ENCODE assay signal across 8 cellular contexts in the genomic region with DNA sequence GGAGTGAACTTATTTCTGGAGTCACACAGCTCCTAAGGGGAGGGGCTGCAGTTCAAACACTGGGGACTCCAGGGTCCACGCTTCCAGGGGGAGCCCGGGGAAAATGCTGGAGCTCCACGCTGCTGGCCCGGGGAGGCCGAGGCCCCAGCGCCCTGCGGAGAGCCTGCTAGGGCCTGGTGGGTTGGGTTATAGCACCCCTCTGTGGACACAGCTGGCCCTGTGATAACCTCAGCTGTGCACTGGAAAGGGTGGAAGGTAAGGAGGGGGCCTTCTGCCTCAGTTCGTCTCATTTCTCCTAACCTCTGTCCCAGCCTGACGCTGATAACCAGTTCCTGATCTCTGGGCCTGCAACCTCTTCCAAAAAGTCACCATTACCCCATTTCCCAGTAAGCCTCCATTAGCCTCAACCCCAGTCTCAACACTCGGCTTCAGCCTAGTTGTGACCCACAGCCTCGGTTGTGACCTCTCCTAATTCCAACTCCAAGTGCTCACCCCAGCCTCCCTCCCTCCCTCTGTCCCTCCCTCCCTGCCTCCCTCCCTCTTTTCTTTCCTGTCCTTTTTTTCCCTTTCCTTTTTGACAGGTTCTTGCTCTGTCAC. TPM values are rescaled to one million over a fixed set of nuclear protein-coding genes. Genes with fewer than 3 reads are reported as not detected.
DNase-seq lines count a peak whose midpoint lies in the region; ATAC-seq and TF ChIP-seq lines count a peak whose summit lies in the region.

No MANE protein-coding gene starts in this region.

- peaks cover 61% of the 10 kb centered on the region for H4K20me1 ChIP-seq in IMR-90 (ENCODE audit: insufficient read depth, low read length)

- TF ChIP-seq CTCF in IMR-90 (conservative IDR thresholded peaks at IDR 0.05; ENCODE audit: low read depth, low read length) (peak; percentile 84), WI38 (IDR thresholded peaks at IDR 0.05; ENCODE audit: low read depth, low read length) (peak; percentile 62)

- peaks cover 6% of the 10 kb centered on the region; the same call in 1 of the 2 replicates for H3K36me3 ChIP-seq in IMR-90 (ENCODE audit: control insufficient read depth, insufficient read depth, low read length)

- in situ Hi-C loops in IMR-90 (cut with MboI; ENCODE audit: low sequenced_read_pairs) = loop anchor here (5.0 kb wide), 2 partner anchors 259 to 399 kb away; a partner anchor contains a TSS

- DNase-seq in DMS79 (lab: John Stamatoyannopoulos, UW) (peak; percentile 23), IMR-90 (peak; percentile 47), ecto neural progenitor cell (ENCODE audit: low spot score) (peak; percentile 75), memory B cell (ENCODE audit: low spot score in 2 of 2) (no peak), DMS114 treated with DMSO at 0.1 percent for 48 hours (lab: John Stamatoyannopoulos, UW; ENCODE audit: unreplicated experiment) (no peak)

- no peaks in the 10 kb centered on the region for H3K27me3 ChIP-seq in IMR-90 (ENCODE audit: control insufficient read depth, insufficient read depth, low read length)

- H4K91ac ChIP-seq in IMR-90 (ENCODE audit: insufficient read depth, low read depth, low read length) = no peak overlapping the region

- H2AFZ ChIP-seq in IMR-90 (replicated peaks; ENCODE audit: low read length, poor library complexity) = peak overlapping the region; percentile 70

- H3K9me3 Mint-ChIP-seq in memory B cell = no peaks in the 10 kb centered on the region

- no peak overlapping the region for H2BK15ac ChIP-seq in IMR-90 (ENCODE audit: low read depth, low read length)

- TF ChIP-seq RAD21 in IMR-90 (IDR thresholded peaks at IDR 0.05; ENCODE audit: low read length) = peak; percentile 91

- H3K9me1 ChIP-seq in IMR-90 (ENCODE audit: insufficient read depth, low read length) = no peaks in the 10 kb centered on the region

- H3K4ac ChIP-seq in IMR-90 (ENCODE audit: low read depth, low read length) = peak overlapping the region; percentile 23

- no peak overlapping the region for H3K27ac Mint-ChIP-seq in memory B cell

- H3K79me1 ChIP-seq in IMR-90 (ENCODE audit: low read depth in 1 of 2, low read length in 2 of 2) = peaks cover 4 to 61% of the 10 kb centered on the region in 2 experiments; a peak in 2 of 4 replicates

- dilution Hi-C loops in IMR-90 (cut with HindIII; ENCODE audit: low sequenced_read_pairs, unreplicated experiment) = no loop called here

- ATAC-seq in IMR-90 (ENCODE audit: low read depth) = peak; percentile 88
- ATAC-seq in memory B cell (ENCODE audit: low read depth) = peak; percentile 64
- no peak for ATAC-seq in HG03520 (IDR thresholded peaks at IDR 0.05; ENCODE audit: unreplicated experiment)

- H3K9me3 ChIP-seq in IMR-90 (ENCODE audit: control insufficient read depth, insufficient read depth, low read length) = no peaks in the 10 kb centered on the region

- no peak for TF ChIP-seq POLR2A in IMR-90 (IDR thresholded peaks at IDR 0.05; ENCODE audit: low read depth, low read length)

- H3K9ac ChIP-seq in IMR-90 (ENCODE audit: low read depth, low read length) = no peak overlapping the region

- no peak overlapping the region for H2BK5ac ChIP-seq in IMR-90 (ENCODE audit: low read depth, low read length, poor library complexity, severe bottlenecking)

- WGBS in IMR-90 (ENCODE audit: extremely low coverage in 2 of 2, insufficient read length in 1 of 2), 2 experiments = 43% methylated on average over 1 of the region's 11 CpGs; no CpG with 5 or more reads in 1 of the 2 experiments

- no peak overlapping the region for H2BK20ac ChIP-seq in IMR-90 (ENCODE audit: low read depth, low read length)

- peaks cover 12% of the 10 kb centered on the region; the same call in 1 of the 2 replicates for H3K4me1 ChIP-seq in IMR-90 (ENCODE audit: control insufficient read depth, insufficient read depth, low read length)

- H2AK5ac ChIP-seq in IMR-90 (ENCODE audit: low read depth, low read length) = no peak overlapping the region; the same call in 1 of the 2 replicates

- H3K27me3 Mint-ChIP-seq in memory B cell = peaks cover 13% of the 10 kb centered on the region

- no peak overlapping the region for H4K5ac ChIP-seq in IMR-90 (ENCODE audit: low read depth, low read length)

- H3K36me3 Mint-ChIP-seq in memory B cell = no peaks in the 10 kb centered on the region

- H3K27ac ChIP-seq in IMR-90 (ENCODE audit: insufficient read depth, low read length) (no peak overlapping the region), temporal lobe (ENCODE audit: low read depth, low read length) (peak overlapping the region; percentile 44)

- no peak overlapping the region for H3K56ac ChIP-seq in IMR-90 (ENCODE audit: extremely low read depth, insufficient read depth, low read length)

- H3K4me3 ChIP-seq in IMR-90 (ENCODE audit: insufficient read depth, low read depth, low read length) (no peak overlapping the region), WI38 (ENCODE audit: low read depth, low read length) (no peak overlapping the region)

- H3K18ac ChIP-seq in IMR-90 (ENCODE audit: low read depth, low read length) = no peak overlapping the region

- H3K4me1 Mint-ChIP-seq in memory B cell = peaks cover 15% of the 10 kb centered on the region

- H2BK120ac ChIP-seq in IMR-90 (ENCODE audit: low read depth, low read length) = 0 out of 2 replicates have a peak overlapping the region, but pooled peaks have one; percentile 30

- H3K23ac ChIP-seq in IMR-90 (ENCODE audit: low read depth, low read length) = no peak overlapping the region

- peak overlapping the region; percentile 77 for H2AK9ac ChIP-seq in IMR-90 (replicated peaks; ENCODE audit: low read depth, low read length, poor library complexity)

- no peak overlapping the region for H3K4me2 ChIP-seq in IMR-90 (ENCODE audit: low read depth, low read length)

- 0 out of 2 replicates have a peak overlapping the region, but pooled peaks have one; percentile 18 for H3K14ac ChIP-seq in IMR-90 (replicated peaks; ENCODE audit: low read depth, low read length)

- no TSS peak for BruUV-seq in IMR-90 (replicated peaks; lab: Mats Ljungman, UMichigan)

- peak overlapping the region in 1 of 2 experiments; percentile 34; a peak in 1 of 4 replicates for H4K8ac ChIP-seq in IMR-90 (ENCODE audit: low read depth in 2 of 2, low read length in 2 of 2)

- CTCF ChIA-PET in IMR-90 (lab: Yijun Ruan, JAX) = interaction anchor here (0.5 to 1.1 kb wide), 10 partner anchors 9 to 308 kb away, joined by 3 to 6 read pairs (median 3); no protein-coding TSS in a partner anchor

- POLR2A ChIA-PET in IMR-90 (lab: Charles Lee; ENCODE audit: unreplicated experiment) = no interaction called here

- H3K4me3 Mint-ChIP-seq in memory B cell = no peak overlapping the region

- intact Hi-C loops in IMR-90 (cut with micrococcal nuclease) = loop anchor here (1.0 to 5.0 kb wide), 3 partner anchors 260 to 399 kb away; a partner anchor contains a TSS

TF ChIP-seq in IMR-90, 13 proteins besides CTCF, POLR2A, EP300 and RAD21:
- TF ChIP-seq FOS (IDR thresholded peaks at IDR 0.05; ENCODE audit: low read depth, low read length) (no peak), MAZ (IDR thresholded peaks at IDR 0.05; ENCODE audit: borderline replicate concordance, low read depth, low read length) (peak; percentile 24; the same call in 1 of the 2 replicates), SMC3 (IDR thresholded peaks at IDR 0.05; ENCODE audit: low read depth, low read length) (peak; percentile 82)
TF ChIP-seq in IMR-90: peak in this region for 2.

RNA-seq across cellular contexts. Expression of a gene that starts 7.1 kb away (rescaled TPM):
- total RNA-seq in IMR-90 (2012; rRNA removed) (12.5 and 14.0 TPM in 2 replicates), temporal lobe (29.5 TPM)
- polyA plus RNA-seq in IMR-90 (2012; rRNA removed) = 54.2 and 62.7 TPM in 2 replicates
- 30.4 and 44.0 TPM in 2 replicates for polyA plus RNA-seq in IMR-90 (2012; cell fraction: cytosol; rRNA removed)
- polyA plus RNA-seq in IMR-90 (2012; cell fraction: nucleus; rRNA removed; ENCODE audit: low replicate concordance) = 13.3 and 30.2 TPM in 2 replicates

RNA-seq across cellular contexts. Expression of a gene that starts 13.4 kb away (rescaled TPM):
- not detected in 2 replicates for total RNA-seq in IMR-90 (2012; rRNA removed)
- not detected in 2 replicates for polyA plus RNA-seq in IMR-90 (2012; rRNA removed)
- not detected in 2 replicates for polyA plus RNA-seq in IMR-90 (2012; cell fraction: cytosol; rRNA removed)
- 0.08 TPM in 1 of 2 replicates, not detected in the other for polyA plus RNA-seq in IMR-90 (2012; cell fraction: nucleus; rRNA removed; ENCODE audit: low replicate concordance)
- total RNA-seq in temporal lobe = 0.25 TPM

Comparison
In these comparisons a context has a peak if more than half of its experiments do, and no peak if none do; other contexts are left out.
1. DNase-seq: peak in DMS79 (single experiment), IMR-90 (single experiment) and ecto neural progenitor cell (single experiment); none in memory B cell (0 of 2) and DMS114 treated with DMSO at 0.1 percent for 48 hours (single experiment).